In the genomic region with DNA sequence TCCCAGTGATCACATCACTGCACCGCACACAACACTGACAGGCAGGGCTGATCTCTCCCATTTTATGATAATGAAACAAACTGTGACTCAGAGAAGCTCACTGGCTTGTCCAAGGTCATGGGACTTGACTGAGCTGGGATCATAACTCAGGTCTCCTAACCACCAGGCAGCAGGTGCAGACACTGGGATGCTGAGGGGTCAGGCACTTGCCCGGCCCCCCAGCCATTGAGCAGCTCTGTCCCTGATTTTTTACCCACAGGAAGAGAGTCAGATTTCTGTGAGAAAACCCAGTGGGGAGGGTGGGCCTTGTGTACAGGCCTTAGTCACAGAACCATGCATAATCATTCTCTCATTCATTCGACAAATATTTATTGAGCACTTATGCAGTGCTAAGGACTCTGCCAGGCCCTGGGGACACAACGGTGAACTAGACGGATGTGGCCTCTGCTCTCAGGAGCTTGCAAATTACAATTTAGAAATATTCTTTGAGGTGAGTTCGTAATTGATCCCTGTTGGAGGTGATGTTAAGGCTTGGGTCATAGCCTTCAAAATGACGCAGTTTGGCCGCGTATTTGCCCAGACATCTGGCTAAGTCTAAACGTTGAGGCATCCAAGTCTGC, we compare ENCODE assay signal across 1 cellular context.
TF ChIP-seq lines count a peak whose summit lies in the region.

No MANE protein-coding gene starts in this region.

TF ChIP-seq in K562, 482 proteins besides CTCF, POLR2A, EP300 and RAD21 (continued from another document):
- TF ChIP-seq PKNOX1 (IDR thresholded peaks at IDR 0.05) (peak; percentile 55), HINFP (tag; conservative IDR thresholded peaks at IDR 0.05; ENCODE audit: low read depth) (no peak), FOSL1 (tag; conservative IDR thresholded peaks at IDR 0.05) (peak; percentile 75), BHLHE40 (IDR thresholded peaks at IDR 0.05; ENCODE audit: low read length) (0 out of 2 replicates have a peak, but pooled peaks have one; percentile 10), MLX (CRISPR knock-in tag; conservative IDR thresholded peaks at IDR 0.05) (no peak), JUND (IDR thresholded peaks at IDR 0.05; ENCODE audit: borderline replicate concordance, low read depth, low read length) (peak; percentile 34; the same call in 1 of the 2 replicates), JUND (tag; IDR thresholded peaks at IDR 0.05; ENCODE audit: borderline replicate concordance, low read depth, low read length) (peak; percentile 18; the same call in 1 of the 3 replicates), NR2C2 (CRISPR knock-in tag; IDR thresholded peaks at IDR 0.05) (no peak), NR2C2 (tag; IDR thresholded peaks at IDR 0.05) (0 out of 2 replicates have a peak, but pooled peaks have one; percentile 47), ESRRA (IDR thresholded peaks at IDR 0.05; ENCODE audit: borderline replicate concordance, low read depth) (peak; percentile 27; the same call in 1 of the 2 replicates), ZNF134 (CRISPR knock-in tag; conservative IDR thresholded peaks at IDR 0.05) (no peak), USF1 (CRISPR knock-in tag; IDR thresholded peaks at IDR 0.05) (0 out of 2 replicates have a peak, but pooled peaks have one; percentile 5), MTF1 (CRISPR knock-in tag; IDR thresholded peaks at IDR 0.05; ENCODE audit: borderline replicate concordance) (no peak)
